21 cellular contexts compared by ENCODE assay signal in genomic region chr19:23776507-23777205, GRCh38. TPM values are rescaled to one million over a fixed set of nuclear protein-coding genes. Genes with fewer than 3 reads are reported as not detected.
DNase-seq lines count a peak whose midpoint lies in the region; ATAC-seq and TF ChIP-seq lines count a peak whose summit lies in the region.
"Had no signal": no experiment of that assay in that cellular context is flagged by ENCODE, and none has a peak within 500 bp of the region (broad histone marks: within the 10 kb centered on the region; RNA-seq: fewer than 3 reads in every experiment).

No MANE protein-coding gene starts in this region.

- H3K27ac Mint-ChIP-seq in activated CD8-positive, alpha-beta T cell treated with anti-CD3 and anti-CD28 coated beads for 36 hours = peak overlapping the region; percentile 5
- no peak overlapping the region for H3K27ac Mint-ChIP-seq in activated CD8-positive, alpha-beta T cell treated with anti-CD3 and anti-CD28 coated beads, Interleukin-2, amount 10 ng/mL, durations not matched to agents 7 days and 5 days
- peak overlapping the region; percentile 15 for H3K27ac Mint-ChIP-seq in CD8-positive, alpha-beta T cell
- H3K27ac Mint-ChIP-seq in endodermal cell (no peak overlapping the region), osteocyte (ENCODE audit: unreplicated experiment) (no peak overlapping the region)
- H3K27ac Mint-ChIP-seq: IgD-negative memory B cell had no signal

- H3K27me3 Mint-ChIP-seq in activated CD8-positive, alpha-beta T cell treated with anti-CD3 and anti-CD28 coated beads for 36 hours = no peaks in the 10 kb centered on the region
- H3K27me3 Mint-ChIP-seq in activated CD8-positive, alpha-beta T cell treated with anti-CD3 and anti-CD28 coated beads, Interleukin-2, amount 10 ng/mL, durations not matched to agents 7 days and 5 days (ENCODE audit: low read depth) = no peaks in the 10 kb centered on the region
- H3K27me3 Mint-ChIP-seq in CD8-positive, alpha-beta T cell (ENCODE audit: low read depth) = no peaks in the 10 kb centered on the region
- H3K27me3 Mint-ChIP-seq in endodermal cell (ENCODE audit: insufficient read depth) (no peaks in the 10 kb centered on the region), osteocyte (ENCODE audit: unreplicated experiment) (no peaks in the 10 kb centered on the region)
- H3K27me3 Mint-ChIP-seq: IgD-negative memory B cell had no signal

- H3K9ac ChIP-seq in endodermal cell (ENCODE audit: extremely low read depth, low read length, poor library complexity, severe bottlenecking) = no peak overlapping the region

- peaks cover 23% of the 10 kb centered on the region for H3K4me1 Mint-ChIP-seq in activated CD8-positive, alpha-beta T cell treated with anti-CD3 and anti-CD28 coated beads for 36 hours (ENCODE audit: low read depth)
- peaks cover 16% of the 10 kb centered on the region for H3K4me1 Mint-ChIP-seq in activated CD8-positive, alpha-beta T cell treated with anti-CD3 and anti-CD28 coated beads, Interleukin-2, amount 10 ng/mL, durations not matched to agents 7 days and 5 days (ENCODE audit: low read depth)
- peaks cover 16% of the 10 kb centered on the region for H3K4me1 Mint-ChIP-seq in CD8-positive, alpha-beta T cell (ENCODE audit: low read depth)
- H3K4me1 Mint-ChIP-seq in endodermal cell (peaks cover 11% of the 10 kb centered on the region), osteocyte (ENCODE audit: unreplicated experiment) (no peaks in the 10 kb centered on the region)
- H3K4me1 Mint-ChIP-seq: H9 had no signal

- no peak overlapping the region for H3K27ac ChIP-seq in CD8-positive, alpha-beta T cell (ENCODE audit: low read depth, low read length)
- no peak overlapping the region for H3K27ac ChIP-seq in endodermal cell (ENCODE audit: low read depth, low read length)
- H3K27ac ChIP-seq: 22Rv1 had no signal

- no peak for TF ChIP-seq CTCF in activated CD8-positive, alpha-beta T cell treated with anti-CD3 and anti-CD28 coated beads for 36 hours (IDR thresholded peaks at IDR 0.05)
- TF ChIP-seq CTCF in CD8-positive, alpha-beta T cell (IDR thresholded peaks at IDR 0.05) = no peak
- TF ChIP-seq CTCF in endodermal cell (conservative IDR thresholded peaks at IDR 0.05) = no peak
- TF ChIP-seq CTCF in osteocyte (IDR thresholded peaks at IDR 0.05) = no peak

- no peak for DNase-seq in activated CD8-positive, alpha-beta T cell treated with anti-CD3 and anti-CD28 coated beads for 36 hours
- no peak for DNase-seq in activated CD8-positive, alpha-beta T cell treated with anti-CD3 and anti-CD28 coated beads, Interleukin-2, amount 10 ng/mL, durations not matched to agents 7 days and 5 days
- DNase-seq in CD8-positive, alpha-beta T cell = no peak
- DNase-seq in endodermal cell (peak; percentile 28), osteocyte (ENCODE audit: extremely low spot score, unreplicated experiment) (peak; percentile 65), NCI-H524 (lab: John Stamatoyannopoulos, UW) (no peak)
- DNase-seq: DMS153, H9, Karpas-422, MM.1S, NCI-H1092, NCI-H1694, NCI-H2081 treated with DMSO at 0.1 percent for 48 hours, NCI-H446 treated with DMSO at 0.1 percent for 48 hours, Right ventricle myocardium superior had no signal

- no peak overlapping the region for H3K4me3 ChIP-seq in CD8-positive, alpha-beta T cell (ENCODE audit: low read depth, low read length)
- H3K4me3 ChIP-seq in endodermal cell (ENCODE audit: low read length) = no peak overlapping the region
- H3K4me3 ChIP-seq: GM12878 had no signal

- H3K9me3 ChIP-seq in CD8-positive, alpha-beta T cell (ENCODE audit: low read length) = no peaks in the 10 kb centered on the region
- H3K9me3 ChIP-seq in endodermal cell (ENCODE audit: control insufficient read depth, low read length) = no peaks in the 10 kb centered on the region

- POLR2A ChIA-PET in activated CD8-positive, alpha-beta T cell treated with anti-CD3 and anti-CD28 coated beads for 36 hours (lab: Charles Lee) = no interaction called here
- POLR2A ChIA-PET in activated CD8-positive, alpha-beta T cell treated with anti-CD3 and anti-CD28 coated beads, Interleukin-2, amount 10 ng/mL, durations not matched to agents 7 days and 5 days (lab: Charles Lee) = no interaction called here
- POLR2A ChIA-PET in CD8-positive, alpha-beta T cell (lab: Charles Lee) = no interaction called here

- peaks cover 2% of the 10 kb centered on the region for H3K9me3 Mint-ChIP-seq in activated CD8-positive, alpha-beta T cell treated with anti-CD3 and anti-CD28 coated beads for 36 hours
- H3K9me3 Mint-ChIP-seq in activated CD8-positive, alpha-beta T cell treated with anti-CD3 and anti-CD28 coated beads, Interleukin-2, amount 10 ng/mL, durations not matched to agents 7 days and 5 days (ENCODE audit: insufficient read depth) = peaks cover 13% of the 10 kb centered on the region
- H3K9me3 Mint-ChIP-seq in CD8-positive, alpha-beta T cell = no peaks in the 10 kb centered on the region
- H3K9me3 Mint-ChIP-seq in endodermal cell = no peaks in the 10 kb centered on the region
- peaks cover 5% of the 10 kb centered on the region for H3K9me3 Mint-ChIP-seq in osteocyte (ENCODE audit: unreplicated experiment)
- H3K9me3 Mint-ChIP-seq: H9 had no signal

- intact Hi-C loops in activated CD8-positive, alpha-beta T cell treated with anti-CD3 and anti-CD28 coated beads for 36 hours (cut with micrococcal nuclease) = no loop called here
- intact Hi-C loops in CD8-positive, alpha-beta T cell (cut with DNase I, micrococcal nuclease) = no loop called here

- 93 to 94% methylated on average over 2 of the region's 2 CpGs for WGBS in endodermal cell (ENCODE audit: insufficient coverage in 1 of 2, insufficient read length in 1 of 2), 2 experiments

- CTCF ChIA-PET in activated CD8-positive, alpha-beta T cell treated with anti-CD3 and anti-CD28 coated beads for 36 hours (lab: Charles Lee) = no interaction called here
- CTCF ChIA-PET in activated CD8-positive, alpha-beta T cell treated with anti-CD3 and anti-CD28 coated beads, Interleukin-2, amount 10 ng/mL, durations not matched to agents 7 days and 5 days (lab: Charles Lee) = no interaction called here
- CTCF ChIA-PET in CD8-positive, alpha-beta T cell (lab: Charles Lee) = no interaction called here

- H3K4me1 ChIP-seq in CD8-positive, alpha-beta T cell (ENCODE audit: insufficient read depth, low read length) = no peaks in the 10 kb centered on the region
- no peaks in the 10 kb centered on the region for H3K4me1 ChIP-seq in endodermal cell (ENCODE audit: control insufficient read depth, insufficient read depth, low read length)

- H3K36me3 Mint-ChIP-seq in activated CD8-positive, alpha-beta T cell treated with anti-CD3 and anti-CD28 coated beads for 36 hours (ENCODE audit: low read depth) = peaks cover 43% of the 10 kb centered on the region
- peaks cover 53% of the 10 kb centered on the region for H3K36me3 Mint-ChIP-seq in activated CD8-positive, alpha-beta T cell treated with anti-CD3 and anti-CD28 coated beads, Interleukin-2, amount 10 ng/mL, durations not matched to agents 7 days and 5 days (ENCODE audit: low read depth)
- H3K36me3 Mint-ChIP-seq in CD8-positive, alpha-beta T cell = peaks cover 50% of the 10 kb centered on the region
- peaks cover 77% of the 10 kb centered on the region for H3K36me3 Mint-ChIP-seq in endodermal cell (ENCODE audit: low read depth)
- peaks cover 12% of the 10 kb centered on the region for H3K36me3 Mint-ChIP-seq in osteocyte (ENCODE audit: unreplicated experiment)

- ATAC-seq in activated CD8-positive, alpha-beta T cell treated with anti-CD3 and anti-CD28 coated beads for 36 hours = no peak
- no peak for ATAC-seq in activated CD8-positive, alpha-beta T cell treated with anti-CD3 and anti-CD28 coated beads, Interleukin-2, amount 10 ng/mL, durations not matched to agents 7 days and 5 days
- no peak for ATAC-seq in CD8-positive, alpha-beta T cell
- no peak for ATAC-seq in HG03432 (IDR thresholded peaks at IDR 0.05; ENCODE audit: unreplicated experiment)
- no peak for ATAC-seq in HG03280 (IDR thresholded peaks at IDR 0.05; ENCODE audit: unreplicated experiment)
- ATAC-seq: GM12878 had no signal

- no peaks in the 10 kb centered on the region for H3K36me3 ChIP-seq in CD8-positive, alpha-beta T cell (ENCODE audit: insufficient read depth, low read length)
- H3K36me3 ChIP-seq in endodermal cell (ENCODE audit: control insufficient read depth, insufficient read depth, low read length) = peaks cover 84% of the 10 kb centered on the region

- no peaks in the 10 kb centered on the region for H3K27me3 ChIP-seq in CD8-positive, alpha-beta T cell (ENCODE audit: insufficient read depth, low read length)
- no peaks in the 10 kb centered on the region for H3K27me3 ChIP-seq in endodermal cell (ENCODE audit: control insufficient read depth, insufficient read depth, low read length, poor library complexity, severe bottlenecking)

- H3K4me3 Mint-ChIP-seq in activated CD8-positive, alpha-beta T cell treated with anti-CD3 and anti-CD28 coated beads for 36 hours = no peak overlapping the region
- H3K4me3 Mint-ChIP-seq in activated CD8-positive, alpha-beta T cell treated with anti-CD3 and anti-CD28 coated beads, Interleukin-2, amount 10 ng/mL, durations not matched to agents 7 days and 5 days = no peak overlapping the region
- no peak overlapping the region for H3K4me3 Mint-ChIP-seq in CD8-positive, alpha-beta T cell
- no peak overlapping the region for H3K4me3 Mint-ChIP-seq in endodermal cell
- no peak overlapping the region for H3K4me3 Mint-ChIP-seq in osteocyte (ENCODE audit: unreplicated experiment)
- H3K4me3 Mint-ChIP-seq: CD14-positive monocyte, H9, IgD-negative memory B cell had no signal

RNA-seq across cellular contexts. Expression of gene ZNF681, which starts 18.0 kb away (rescaled TPM):
- 1 to 10 TPM; 5.0 to 6.4 TPM for total RNA-seq in activated CD8-positive, alpha-beta T cell treated with anti-CD3 and anti-CD28 coated beads for 36 hours
- total RNA-seq in activated CD8-positive, alpha-beta T cell treated with anti-CD3 and anti-CD28 coated beads, Interleukin-2, amount 10 ng/mL, durations not matched to agents 7 days and 5 days = 1 to 10 TPM; 5.5 to 7.5 TPM
- total RNA-seq in CD8-positive, alpha-beta T cell = 1 to 10 TPM; 1.7 to 1.8 TPM
- total RNA-seq in endodermal cell = 10 to 100 TPM in 1 of 2 donors, 1 to 10 TPM in 1; 3.5 to 11.3 TPM
- polyA plus RNA-seq in endodermal cell (2013, experiment 1 of 2) = 7.9 TPM
- polyA plus RNA-seq in endodermal cell (2013, experiment 2 of 2) = 7.0 TPM
- total RNA-seq in osteocyte = 1.4 and 2.4 TPM in 2 replicates

Comparison
In these comparisons a context has a peak if more than half of its experiments do, and no peak if none do; other contexts are left out.
1. H3K27ac Mint-ChIP-seq: peak in activated CD8-positive, alpha-beta T cell treated with anti-CD3 and anti-CD28 coated beads for 36 hours (single experiment) and CD8-positive, alpha-beta T cell (single experiment); none in activated CD8-positive, alpha-beta T cell treated with anti-CD3 and anti-CD28 coated beads, Interleukin-2, amount 10 ng/mL, durations not matched to agents 7 days and 5 days (single experiment), endodermal cell (single experiment) and osteocyte (single experiment).
2. DNase-seq: peak in endodermal cell (single experiment) and osteocyte (single experiment); none in activated CD8-positive, alpha-beta T cell treated with anti-CD3 and anti-CD28 coated beads for 36 hours (single experiment), activated CD8-positive, alpha-beta T cell treated with anti-CD3 and anti-CD28 coated beads, Interleukin-2, amount 10 ng/mL, durations not matched to agents 7 days and 5 days (single experiment), CD8-positive, alpha-beta T cell (0 of 7) and NCI-H524 (0 of 2).